21 cellular contexts compared by ENCODE assay signal in the genomic region with DNA sequence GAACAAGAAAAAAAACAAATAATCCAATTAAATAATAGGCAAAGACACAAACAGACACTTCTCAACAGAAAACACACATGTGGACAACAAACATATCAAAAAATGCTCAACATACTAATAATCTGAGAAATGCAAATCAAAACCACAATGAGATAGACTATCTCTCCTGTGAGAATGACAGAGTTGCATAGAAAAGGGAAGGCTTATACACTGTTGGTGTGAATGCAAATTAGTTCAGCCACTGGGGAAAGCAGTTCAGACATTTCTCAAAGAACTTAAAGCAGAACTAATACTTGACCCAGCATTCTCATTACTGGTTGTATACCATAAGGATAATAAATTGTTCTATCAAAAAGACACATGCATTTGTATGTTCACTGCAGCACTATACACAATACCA.
DNase-seq lines count a peak whose midpoint lies in the region; ATAC-seq, FAIRE-seq and TF ChIP-seq lines count a peak whose summit lies in the region.
"Had no signal": no experiment of that assay in that cellular context is flagged by ENCODE, and none has a peak within 500 bp of the region (broad histone marks: within the 10 kb centered on the region; RNA-seq: fewer than 3 reads in every experiment).

No MANE protein-coding gene starts in this region.

- ATAC-seq in GM18858 (IDR thresholded peaks at IDR 0.05; ENCODE audit: unreplicated experiment) (peak; percentile 68), HG02623 (IDR thresholded peaks at IDR 0.05; ENCODE audit: unreplicated experiment) (peak; percentile 57)
- peak; percentile 53 to 62 for ATAC-seq in stimulated activated naive B cell treated with anti-CD40 and anti-IgM and Interleukin-4, amounts not matched to agents 10 μg/mL and 1 μg/mL and 100 μg/mL, for 72 hours (replicated peaks)
- ATAC-seq: A549 had no signal

- no peaks in the 10 kb centered on the region for H3K36me3 ChIP-seq in Peyer's patch

- no peaks in the 10 kb centered on the region for H3K4me1 Mint-ChIP-seq in stimulated activated naive B cell treated with anti-CD40 and anti-IgM and Interleukin-4, amounts not matched to agents 10 μg/mL and 1 μg/mL and 100 μg/mL, for 72 hours
- H3K4me1 Mint-ChIP-seq in T-helper 2 cell treated with Interferon-gamma antibody and Interleukin-4, amounts not matched to agents 5 μg/mL and 100 μg/mL, for 36 hours (ENCODE audit: low read depth): no peaks in the 10 kb centered on the region
- H3K4me1 Mint-ChIP-seq: B cell, H9 had no signal

- H3K9me3 ChIP-seq in Peyer's patch: no peaks in the 10 kb centered on the region
- H3K9me3 ChIP-seq: A549 had no signal

- no peaks in the 10 kb centered on the region for H3K27me3 Mint-ChIP-seq in stimulated activated naive B cell treated with anti-CD40 and anti-IgM and Interleukin-4, amounts not matched to agents 10 μg/mL and 1 μg/mL and 100 μg/mL, for 72 hours
- H3K27me3 Mint-ChIP-seq in T-helper 2 cell treated with Interferon-gamma antibody and Interleukin-4, amounts not matched to agents 5 μg/mL and 100 μg/mL, for 36 hours (ENCODE audit: low read depth): no peaks in the 10 kb centered on the region
- H3K27me3 Mint-ChIP-seq: B cell had no signal

- no peak for FAIRE-seq in HTR-8/SVneo (lab: Jason Lieb, UNC)

- no peak overlapping the region for H3K4me3 ChIP-seq in Peyer's patch
- H3K4me3 ChIP-seq: A549, GM23248 had no signal

- no peak for TF ChIP-seq POLR2A in Peyer's patch (IDR thresholded peaks at IDR 0.05)

- no peak overlapping the region for H3K27ac ChIP-seq in Peyer's patch
- H3K27ac ChIP-seq: A549, GM23248 had no signal

- no peaks in the 10 kb centered on the region for H3K4me1 ChIP-seq in Peyer's patch
- H3K4me1 ChIP-seq: A549 had no signal

- no peaks in the 10 kb centered on the region for H3K9me3 Mint-ChIP-seq in stimulated activated naive B cell treated with anti-CD40 and anti-IgM and Interleukin-4, amounts not matched to agents 10 μg/mL and 1 μg/mL and 100 μg/mL, for 72 hours
- H3K9me3 Mint-ChIP-seq in T-helper 2 cell treated with Interferon-gamma antibody and Interleukin-4, amounts not matched to agents 5 μg/mL and 100 μg/mL, for 36 hours: peaks cover 11% of the 10 kb centered on the region
- H3K9me3 Mint-ChIP-seq: H9; HFFc6; T-helper 1 cell treated with Interleukin-12 subunit alpha and Interleukin-12 subunit beta and Interleukin-4 antibody, amounts not matched to agents 30 μg/mL and 1 μg/mL, for 36 hours had no signal

- TF ChIP-seq CTCF in Peyer's patch (IDR thresholded peaks at IDR 0.05): no peak

- peak; percentile 31 for DNase-seq in NAMALWA (ENCODE audit: low spot score)
- DNase-seq in stimulated activated naive B cell treated with anti-CD40 and anti-IgM and Interleukin-4, amounts not matched to agents 10 μg/mL and 1 μg/mL and 100 μg/mL, for 72 hours: no peak
- DNase-seq in Peyer's patch: no peak
- no peak for DNase-seq in HTR-8/SVneo (ENCODE audit: insufficient read length, low spot score)
- DNase-seq in T-helper 2 cell treated with Interferon-gamma antibody and Interleukin-4, amounts not matched to agents 5 μg/mL and 100 μg/mL, for 36 hours (ENCODE audit: low spot score): no peak
- DNase-seq: DMS79, GM23248, H9, HFFc6, Karpas-422, NCI-H1436 treated with DMSO at 0.1 percent for 48 hours, NCI-H1930, NCI-H226, NCI-H510A treated with DMSO at 0.1 percent for 48 hours, Right ventricle myocardium superior had no signal

- H3K27ac Mint-ChIP-seq in stimulated activated naive B cell treated with anti-CD40 and anti-IgM and Interleukin-4, amounts not matched to agents 10 μg/mL and 1 μg/mL and 100 μg/mL, for 72 hours: no peak overlapping the region
- no peak overlapping the region for H3K27ac Mint-ChIP-seq in T-helper 2 cell treated with Interferon-gamma antibody and Interleukin-4, amounts not matched to agents 5 μg/mL and 100 μg/mL, for 36 hours
- H3K27ac Mint-ChIP-seq: B cell; CD14-positive monocyte; H9; HFFc6; T-helper 1 cell treated with Interleukin-12 subunit alpha and Interleukin-12 subunit beta and Interleukin-4 antibody, amounts not matched to agents 30 μg/mL and 1 μg/mL, for 36 hours had no signal

- no peaks in the 10 kb centered on the region for H3K36me3 Mint-ChIP-seq in stimulated activated naive B cell treated with anti-CD40 and anti-IgM and Interleukin-4, amounts not matched to agents 10 μg/mL and 1 μg/mL and 100 μg/mL, for 72 hours
- H3K36me3 Mint-ChIP-seq in T-helper 2 cell treated with Interferon-gamma antibody and Interleukin-4, amounts not matched to agents 5 μg/mL and 100 μg/mL, for 36 hours (ENCODE audit: low read depth): no peaks in the 10 kb centered on the region
- H3K36me3 Mint-ChIP-seq: CD14-positive monocyte had no signal

- no peak overlapping the region for H3K4me3 Mint-ChIP-seq in stimulated activated naive B cell treated with anti-CD40 and anti-IgM and Interleukin-4, amounts not matched to agents 10 μg/mL and 1 μg/mL and 100 μg/mL, for 72 hours
- H3K4me3 Mint-ChIP-seq in T-helper 2 cell treated with Interferon-gamma antibody and Interleukin-4, amounts not matched to agents 5 μg/mL and 100 μg/mL, for 36 hours: no peak overlapping the region
- H3K4me3 Mint-ChIP-seq: B cell; CD14-positive monocyte; H9; HFFc6; T-helper 1 cell treated with Interleukin-12 subunit alpha and Interleukin-12 subunit beta and Interleukin-4 antibody, amounts not matched to agents 30 μg/mL and 1 μg/mL, for 36 hours had no signal

- H3K27me3 ChIP-seq in Peyer's patch: no peaks in the 10 kb centered on the region
